ENCODE assay signal across 7 cellular contexts in the genomic region with DNA sequence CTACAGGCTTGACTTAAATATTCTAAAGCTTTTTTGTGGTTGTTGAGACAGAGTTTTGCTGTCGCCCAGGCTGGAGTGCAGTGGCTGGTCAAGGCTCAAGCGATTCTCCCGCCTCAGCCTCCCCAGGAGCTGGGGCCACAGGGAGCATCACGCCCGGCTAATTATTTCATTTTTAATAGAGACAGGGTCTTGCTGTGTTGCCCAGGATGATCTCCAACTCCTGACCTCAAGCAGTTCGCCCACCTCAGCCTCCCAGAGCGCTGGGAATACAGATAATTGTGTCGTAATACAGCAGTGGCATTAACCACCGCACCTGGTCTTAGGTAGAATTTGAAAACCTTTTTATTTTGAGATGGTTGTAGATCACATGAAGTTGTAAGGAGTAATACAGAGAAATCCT. TPM values are rescaled to one million over a fixed set of nuclear protein-coding genes. Genes with fewer than 3 reads are reported as not detected.
A peak's percentile ranks its signal among the peaks of the same experiment; 100 is the strongest.
DNase-seq lines count a peak whose midpoint lies in the region; ATAC-seq and TF ChIP-seq lines count a peak whose summit lies in the region.

No MANE protein-coding gene starts in this region.

- H3K4me3 ChIP-seq in HL-60 (replicated peaks; ENCODE audit: insufficient read depth, low read length) (peak overlapping the region; percentile 91; the same call in 1 of the 2 replicates), iPS-15b (ENCODE audit: low read depth, low read length) (peak overlapping the region; percentile 98)

- H3K27ac Mint-ChIP-seq in activated T-helper 17 cell treated with anti-CD3 and anti-CD28 coated beads, Interleukin-2, amount 50 U/mL, for 72 hours = peak overlapping the region; percentile 59
- peak overlapping the region; percentile 86 for H3K27ac Mint-ChIP-seq in stimulated activated memory B cell treated with anti-CD40 and anti-IgM and Interleukin-4, amounts not matched to agents 10 μg/mL and 1 μg/mL and 100 μg/mL, for 72 hours

- peak overlapping the region; percentile 65 for H3K9ac ChIP-seq in iPS-15b (ENCODE audit: low read depth, low read length)

- H3K36me3 ChIP-seq in iPS-15b (ENCODE audit: control insufficient read depth, insufficient read depth, low read length) = peaks cover 1% of the 10 kb centered on the region

- no peak overlapping the region for H3K27ac ChIP-seq in HL-60 (replicated peaks)

- H3K9me3 ChIP-seq in iPS-15b (ENCODE audit: control insufficient read depth, insufficient read depth, low read length) = no peaks in the 10 kb centered on the region

- no peak for ATAC-seq in activated T-helper 17 cell treated with anti-CD3 and anti-CD28 coated beads, Interleukin-2, amount 50 U/mL, for 72 hours (replicated peaks)
- no peak for ATAC-seq in stimulated activated memory B cell treated with anti-CD40 and anti-IgM and Interleukin-4, amounts not matched to agents 10 μg/mL and 1 μg/mL and 100 μg/mL, for 72 hours
- ATAC-seq in HG02798 (IDR thresholded peaks at IDR 0.05; ENCODE audit: poor library complexity, unreplicated experiment) = no peak

- H3K27me3 Mint-ChIP-seq in activated T-helper 17 cell treated with anti-CD3 and anti-CD28 coated beads, Interleukin-2, amount 50 U/mL, for 72 hours = no peaks in the 10 kb centered on the region
- no peaks in the 10 kb centered on the region for H3K27me3 Mint-ChIP-seq in stimulated activated memory B cell treated with anti-CD40 and anti-IgM and Interleukin-4, amounts not matched to agents 10 μg/mL and 1 μg/mL and 100 μg/mL, for 72 hours

- no peak for DNase-seq in HL-60 (ENCODE audit: low read depth in 1 of 2, low spot score in 1 of 2)
- no peak for DNase-seq in NCI-H146 treated with DMSO at 0.1 percent for 48 hours (lab: John Stamatoyannopoulos, UW; ENCODE audit: unreplicated experiment)
- DNase-seq in amniotic stem cell (lab: John Stamatoyannopoulos, UW) = no peak

- H3K27me3 ChIP-seq in HL-60 (ENCODE audit: insufficient read depth, poor library complexity, severe bottlenecking) = no peaks in the 10 kb centered on the region
- no peaks in the 10 kb centered on the region for H3K27me3 ChIP-seq in iPS-15b (ENCODE audit: control insufficient read depth, insufficient read depth, low read length)

- peak overlapping the region; percentile 74 for H3K4me3 Mint-ChIP-seq in activated T-helper 17 cell treated with anti-CD3 and anti-CD28 coated beads, Interleukin-2, amount 50 U/mL, for 72 hours
- H3K4me3 Mint-ChIP-seq in stimulated activated memory B cell treated with anti-CD40 and anti-IgM and Interleukin-4, amounts not matched to agents 10 μg/mL and 1 μg/mL and 100 μg/mL, for 72 hours = peak overlapping the region; percentile 97

- no peak for TF ChIP-seq CTCF in HL-60 (IDR thresholded peaks at IDR 0.05; ENCODE audit: insufficient read depth, low read length)

- H3K36me3 Mint-ChIP-seq in activated T-helper 17 cell treated with anti-CD3 and anti-CD28 coated beads, Interleukin-2, amount 50 U/mL, for 72 hours (ENCODE audit: low read depth) = peaks cover 41% of the 10 kb centered on the region
- H3K36me3 Mint-ChIP-seq in stimulated activated memory B cell treated with anti-CD40 and anti-IgM and Interleukin-4, amounts not matched to agents 10 μg/mL and 1 μg/mL and 100 μg/mL, for 72 hours = peaks cover 16% of the 10 kb centered on the region

- H3K4me1 ChIP-seq in iPS-15b (ENCODE audit: control insufficient read depth, insufficient read depth, low read length) = peaks cover 10% of the 10 kb centered on the region

- H3K9me3 Mint-ChIP-seq in activated T-helper 17 cell treated with anti-CD3 and anti-CD28 coated beads, Interleukin-2, amount 50 U/mL, for 72 hours = no peaks in the 10 kb centered on the region
- H3K9me3 Mint-ChIP-seq in stimulated activated memory B cell treated with anti-CD40 and anti-IgM and Interleukin-4, amounts not matched to agents 10 μg/mL and 1 μg/mL and 100 μg/mL, for 72 hours = no peaks in the 10 kb centered on the region

- H3K4me1 Mint-ChIP-seq in activated T-helper 17 cell treated with anti-CD3 and anti-CD28 coated beads, Interleukin-2, amount 50 U/mL, for 72 hours = peaks cover 46% of the 10 kb centered on the region
- H3K4me1 Mint-ChIP-seq in stimulated activated memory B cell treated with anti-CD40 and anti-IgM and Interleukin-4, amounts not matched to agents 10 μg/mL and 1 μg/mL and 100 μg/mL, for 72 hours = peaks cover 67% of the 10 kb centered on the region

RNA-seq across cellular contexts. Expression of gene DCUN1D2, which starts 1.5 kb away (rescaled TPM):
- 10 to 100 TPM; 18.5 to 24.4 TPM for total RNA-seq in activated T-helper 17 cell treated with anti-CD3 and anti-CD28 coated beads, Interleukin-2, amount 50 U/mL, for 72 hours

RNA-seq across cellular contexts. Expression of gene ADPRHL1, which starts 38.7 kb away (rescaled TPM):
- under 1 TPM; 0.40 to 0.69 TPM for total RNA-seq in activated T-helper 17 cell treated with anti-CD3 and anti-CD28 coated beads, Interleukin-2, amount 50 U/mL, for 72 hours
